In the genomic region with DNA sequence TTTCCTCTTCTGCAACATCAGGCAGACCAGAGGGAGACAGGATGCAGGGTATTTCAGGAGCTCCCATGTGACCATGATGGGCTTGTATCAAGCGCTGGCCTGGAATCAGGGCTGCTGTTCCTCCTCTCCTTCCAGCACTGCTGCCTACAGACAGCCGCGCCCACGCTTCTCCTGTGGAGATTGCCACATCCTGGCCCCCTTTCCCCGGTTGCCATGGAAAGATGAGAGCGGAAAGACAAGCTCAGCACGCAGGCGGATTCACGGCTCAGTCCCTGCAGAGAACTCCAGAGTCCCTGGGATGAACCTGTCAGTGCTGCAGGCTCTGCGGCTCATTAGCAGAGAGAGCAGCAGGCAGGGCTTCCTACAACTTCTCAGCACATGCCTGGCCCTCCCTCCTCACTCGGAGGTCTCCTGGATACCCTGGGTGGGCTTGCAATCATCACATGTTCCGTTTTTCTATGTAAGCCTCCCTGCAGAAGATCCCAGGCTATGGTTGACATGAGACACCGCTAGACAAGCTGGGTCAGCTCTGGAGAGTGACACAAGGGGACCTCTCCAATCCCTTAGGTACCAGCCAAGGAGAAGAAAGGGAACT, we compare ENCODE assay signal across 22 cellular contexts.
DNase-seq lines count a peak whose midpoint lies in the region; ATAC-seq and TF ChIP-seq lines count a peak whose summit lies in the region.
"Had no signal": no experiment of that assay in that cellular context is flagged by ENCODE, and none has a peak within 500 bp of the region (broad histone marks: within the 10 kb centered on the region; RNA-seq: fewer than 3 reads in every experiment).

No MANE protein-coding gene starts in this region.

- H3K4me2 ChIP-seq in mammary epithelial cell (ENCODE audit: insufficient read depth, low read depth, low read length) = no peak overlapping the region
- H3K4me2 ChIP-seq: A549 had no signal

- DNase-seq in activated CD4-positive, alpha-beta T cell treated with anti-CD3 and anti-CD28 coated beads for 1 hour = peak; percentile 4
- DNase-seq in activated CD4-positive, alpha-beta T cell treated with anti-CD3 and anti-CD28 coated beads for 36 hours = no peak
- DNase-seq in body of pancreas (peak in 2 of 4 donors; percentile 43 to 45), islet precursor cell (peak; percentile 38), skeletal muscle cell (ENCODE audit: low read depth) (peak; percentile 13), sciatic nerve (ENCODE audit: low spot score) (no peak), OCI-M2 (lab: John Stamatoyannopoulos, UW; ENCODE audit: unreplicated experiment) (no peak), mammary epithelial cell (no peak)
- DNase-seq: activated naive CD4-positive, alpha-beta T cell treated with anti-CD3 and anti-CD28 coated beads, Interleukin-2, amount 50 U/mL, for 16 hours; activated T-cell treated with anti-CD3 and anti-CD28 coated beads for 4 hours; effector memory CD4-positive, alpha-beta T cell; EL; kidney glomerular epithelial cell; SIG-M5; stimulated activated CD4-positive, alpha-beta T cell treated with anti-CD3 and anti-CD28 coated beads, Interleukin-15, amount 100 ng/mL, for 24 hours; stimulated activated naive CD8-positive, alpha-beta T cell treated with anti-CD3 and anti-CD28 coated beads, Interleukin-15, Interleukin-2, amounts not matched to agents 100 U/mL and 50 U/mL, for 24 hours had no signal

- TF ChIP-seq POLR2A in body of pancreas (IDR thresholded peaks at IDR 0.05) = no peak

- H3K27me3 ChIP-seq in body of pancreas = no peaks in the 10 kb centered on the region
- no peaks in the 10 kb centered on the region for H3K27me3 ChIP-seq in mammary epithelial cell (ENCODE audit: insufficient read depth, low read length)
- H3K27me3 ChIP-seq: breast epithelium, uterus had no signal

- H3K27ac Mint-ChIP-seq in activated CD4-positive, alpha-beta T cell treated with anti-CD3 and anti-CD28 coated beads for 36 hours = no peak overlapping the region
- H3K27ac Mint-ChIP-seq: CD8-positive, alpha-beta T cell; IgD-negative memory B cell had no signal

- no peak overlapping the region for H2AFZ ChIP-seq in mammary epithelial cell (ENCODE audit: low read depth, low read length)

- ATAC-seq in activated CD4-positive, alpha-beta T cell treated with anti-CD3 and anti-CD28 coated beads for 36 hours = no peak
- ATAC-seq in body of pancreas (peak; percentile 38), sciatic nerve (no peak)
- ATAC-seq: A549; activated CD4-positive, CD25-positive, alpha-beta regulatory T cell treated with anti-CD3 and anti-CD28 coated beads, Interleukin-2, amount 50 U/mL, for 24 hours; CD8-positive, alpha-beta T cell; stimulated activated naive CD8-positive, alpha-beta T cell treated with anti-CD3 and anti-CD28 coated beads, Interleukin-15, Interleukin-2, amounts not matched to agents 100 U/mL and 50 U/mL, for 24 hours had no signal

- no peaks in the 10 kb centered on the region for H3K79me2 ChIP-seq in mammary epithelial cell (ENCODE audit: insufficient read depth, low read length)

- in situ Hi-C loops in mammary epithelial cell (cut with MboI; ENCODE audit: low sequenced_read_pairs in 2 of 2) = no loop called here

- H3K4me1 Mint-ChIP-seq in activated CD4-positive, alpha-beta T cell treated with anti-CD3 and anti-CD28 coated beads for 36 hours = no peaks in the 10 kb centered on the region
- H3K4me1 Mint-ChIP-seq: IgD-negative memory B cell had no signal

- H3K9me3 Mint-ChIP-seq in activated CD4-positive, alpha-beta T cell treated with anti-CD3 and anti-CD28 coated beads for 36 hours (ENCODE audit: low read depth) = no peaks in the 10 kb centered on the region
- H3K9me3 Mint-ChIP-seq: CD8-positive, alpha-beta T cell had no signal

- dilution Hi-C loops in mammary epithelial cell (cut with HindIII; ENCODE audit: low sequenced_read_pairs) = no loop called here

- no peaks in the 10 kb centered on the region for H3K4me1 ChIP-seq in body of pancreas
- H3K4me1 ChIP-seq in mammary epithelial cell (ENCODE audit: insufficient read depth, low read length) = no peaks in the 10 kb centered on the region
- H3K4me1 ChIP-seq: A549, breast epithelium, uterus had no signal

- TF ChIP-seq CTCF in body of pancreas (IDR thresholded peaks at IDR 0.05) (no peak), mammary epithelial cell (conservative IDR thresholded peaks at IDR 0.05 in 1 of 2, IDR thresholded peaks at IDR 0.05 in 1 of 2; ENCODE audit: extremely low read depth in 1 of 2, insufficient read depth in 1 of 2, low read depth in 1 of 2, low read length in 2 of 2) (no peak)

- no peaks in the 10 kb centered on the region for H3K36me3 ChIP-seq in body of pancreas (replicated peaks in 1 of 2; ENCODE audit: insufficient read depth in 1 of 2, low read depth in 2 of 2)
- no peaks in the 10 kb centered on the region for H3K36me3 ChIP-seq in mammary epithelial cell (ENCODE audit: insufficient read depth, low read length)
- H3K36me3 ChIP-seq: breast epithelium, uterus had no signal

- no peaks in the 10 kb centered on the region for H3K9me3 ChIP-seq in body of pancreas
- H3K9me3 ChIP-seq in mammary epithelial cell (replicated peaks; ENCODE audit: insufficient read depth, low read length) = peaks cover 12% of the 10 kb centered on the region
- H3K9me3 ChIP-seq: A549, breast epithelium, uterus had no signal

- no peaks in the 10 kb centered on the region for H4K20me1 ChIP-seq in mammary epithelial cell (ENCODE audit: insufficient read depth, low read length)

- no peak overlapping the region for H3K4me3 ChIP-seq in body of pancreas
- H3K4me3 ChIP-seq in skeletal muscle cell (ENCODE audit: low read depth, low read length) = no peak overlapping the region
- no peak overlapping the region for H3K4me3 ChIP-seq in mammary epithelial cell (replicated peaks in 1 of 3; ENCODE audit: insufficient read depth in 1 of 3, low read depth in 2 of 3, low read length in 3 of 3)
- H3K4me3 ChIP-seq: A549, breast epithelium, uterus had no signal

- no peak overlapping the region for H3K9ac ChIP-seq in mammary epithelial cell (ENCODE audit: insufficient read depth, low read length)

- no peaks in the 10 kb centered on the region for H3K36me3 Mint-ChIP-seq in activated CD4-positive, alpha-beta T cell treated with anti-CD3 and anti-CD28 coated beads for 36 hours (ENCODE audit: low read depth)
- H3K36me3 Mint-ChIP-seq: CD8-positive, alpha-beta T cell had no signal

- POLR2A ChIA-PET in activated CD4-positive, alpha-beta T cell treated with anti-CD3 and anti-CD28 coated beads for 36 hours (lab: Charles Lee) = no interaction called here

- intact Hi-C loops in activated CD4-positive, alpha-beta T cell treated with anti-CD3 and anti-CD28 coated beads for 36 hours (cut with DNase I, micrococcal nuclease) = no loop called here
- intact Hi-C loops in body of pancreas (cut with DNase I) (no loop called here), sciatic nerve (cut with DNase I) (no loop called here), mammary epithelial cell (cut with micrococcal nuclease) (no loop called here)

- H3K27ac ChIP-seq in body of pancreas (no peak overlapping the region), mammary epithelial cell (ENCODE audit: insufficient read depth, low read depth, low read length) (no peak overlapping the region)
- H3K27ac ChIP-seq: A549, breast epithelium, uterus had no signal

- CTCF ChIA-PET in activated CD4-positive, alpha-beta T cell treated with anti-CD3 and anti-CD28 coated beads for 36 hours (lab: Charles Lee) = no interaction called here
- CTCF ChIA-PET in mammary epithelial cell (lab: Charles Lee; ENCODE audit: low non-redundant PET) = no interaction called here

- H3K27me3 Mint-ChIP-seq in activated CD4-positive, alpha-beta T cell treated with anti-CD3 and anti-CD28 coated beads for 36 hours = no peaks in the 10 kb centered on the region
- H3K27me3 Mint-ChIP-seq: IgD-negative memory B cell had no signal

- BruUV-seq in mammary epithelial cell (replicated peaks; lab: Mats Ljungman, UMichigan) = no TSS peak

- H3K4me3 Mint-ChIP-seq in activated CD4-positive, alpha-beta T cell treated with anti-CD3 and anti-CD28 coated beads for 36 hours = no peak overlapping the region
- H3K4me3 Mint-ChIP-seq: CD8-positive, alpha-beta T cell had no signal

- WGBS in body of pancreas, 2 donors = 61 to 77% methylated on average over 10 to 13 of the region's 13 CpGs
- WGBS in mammary epithelial cell (ENCODE audit: low coverage, missing lambda C conversion rate) = 10% methylated on average over 12 of the region's 13 CpGs

Comparison
In these comparisons a context has a peak if more than half of its experiments do, and no peak if none do; other contexts are left out.
1. DNase-seq: peak in activated CD4-positive, alpha-beta T cell treated with anti-CD3 and anti-CD28 coated beads for 1 hour (single experiment), islet precursor cell (single experiment) and skeletal muscle cell (single experiment); none in activated CD4-positive, alpha-beta T cell treated with anti-CD3 and anti-CD28 coated beads for 36 hours (single experiment), sciatic nerve (single experiment), OCI-M2 (single experiment) and mammary epithelial cell (single experiment).